ENCODE assay signal across 1 cellular context in the genomic region with DNA sequence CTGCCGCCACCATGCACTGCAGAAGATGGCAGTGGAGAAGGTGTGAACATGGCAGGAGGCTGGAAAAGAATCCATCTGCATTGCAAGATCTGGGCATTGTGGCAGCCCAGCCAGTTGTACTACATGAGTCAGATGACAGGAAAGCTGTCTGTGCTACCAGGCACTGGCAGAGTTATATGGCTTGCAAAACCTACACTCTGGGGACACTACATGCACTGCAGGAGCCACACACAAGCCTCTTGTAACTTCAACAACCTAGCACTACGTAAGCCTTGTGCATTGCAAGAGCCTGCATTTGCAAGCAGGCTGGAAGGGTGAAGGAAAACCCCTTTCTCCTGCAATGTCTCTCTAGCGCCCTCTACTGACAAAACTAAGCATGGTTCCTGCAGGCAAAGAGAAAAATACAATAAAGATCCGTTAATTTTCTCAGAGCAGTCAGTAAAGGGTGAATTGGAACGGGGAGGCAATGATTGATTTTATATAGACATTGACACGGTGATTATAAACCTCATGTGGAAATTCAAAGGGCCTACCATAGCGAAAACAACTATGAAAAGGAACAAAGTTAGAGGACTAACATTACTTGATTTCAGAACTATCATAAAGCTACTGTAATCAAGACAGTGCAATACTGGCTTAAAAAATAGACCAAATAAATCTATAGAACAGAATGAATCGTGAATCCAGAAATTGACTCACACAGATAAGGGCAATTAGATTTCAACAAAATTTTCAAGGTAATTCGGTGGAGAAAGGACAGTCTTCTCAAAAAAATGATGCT.
TF ChIP-seq lines count a peak whose summit lies in the region.

No MANE protein-coding gene starts in this region.

TF ChIP-seq in GM23338, 12 proteins besides CTCF, POLR2A, EP300 and RAD21 (continued from another document):
- TF ChIP-seq, protein P1, sequence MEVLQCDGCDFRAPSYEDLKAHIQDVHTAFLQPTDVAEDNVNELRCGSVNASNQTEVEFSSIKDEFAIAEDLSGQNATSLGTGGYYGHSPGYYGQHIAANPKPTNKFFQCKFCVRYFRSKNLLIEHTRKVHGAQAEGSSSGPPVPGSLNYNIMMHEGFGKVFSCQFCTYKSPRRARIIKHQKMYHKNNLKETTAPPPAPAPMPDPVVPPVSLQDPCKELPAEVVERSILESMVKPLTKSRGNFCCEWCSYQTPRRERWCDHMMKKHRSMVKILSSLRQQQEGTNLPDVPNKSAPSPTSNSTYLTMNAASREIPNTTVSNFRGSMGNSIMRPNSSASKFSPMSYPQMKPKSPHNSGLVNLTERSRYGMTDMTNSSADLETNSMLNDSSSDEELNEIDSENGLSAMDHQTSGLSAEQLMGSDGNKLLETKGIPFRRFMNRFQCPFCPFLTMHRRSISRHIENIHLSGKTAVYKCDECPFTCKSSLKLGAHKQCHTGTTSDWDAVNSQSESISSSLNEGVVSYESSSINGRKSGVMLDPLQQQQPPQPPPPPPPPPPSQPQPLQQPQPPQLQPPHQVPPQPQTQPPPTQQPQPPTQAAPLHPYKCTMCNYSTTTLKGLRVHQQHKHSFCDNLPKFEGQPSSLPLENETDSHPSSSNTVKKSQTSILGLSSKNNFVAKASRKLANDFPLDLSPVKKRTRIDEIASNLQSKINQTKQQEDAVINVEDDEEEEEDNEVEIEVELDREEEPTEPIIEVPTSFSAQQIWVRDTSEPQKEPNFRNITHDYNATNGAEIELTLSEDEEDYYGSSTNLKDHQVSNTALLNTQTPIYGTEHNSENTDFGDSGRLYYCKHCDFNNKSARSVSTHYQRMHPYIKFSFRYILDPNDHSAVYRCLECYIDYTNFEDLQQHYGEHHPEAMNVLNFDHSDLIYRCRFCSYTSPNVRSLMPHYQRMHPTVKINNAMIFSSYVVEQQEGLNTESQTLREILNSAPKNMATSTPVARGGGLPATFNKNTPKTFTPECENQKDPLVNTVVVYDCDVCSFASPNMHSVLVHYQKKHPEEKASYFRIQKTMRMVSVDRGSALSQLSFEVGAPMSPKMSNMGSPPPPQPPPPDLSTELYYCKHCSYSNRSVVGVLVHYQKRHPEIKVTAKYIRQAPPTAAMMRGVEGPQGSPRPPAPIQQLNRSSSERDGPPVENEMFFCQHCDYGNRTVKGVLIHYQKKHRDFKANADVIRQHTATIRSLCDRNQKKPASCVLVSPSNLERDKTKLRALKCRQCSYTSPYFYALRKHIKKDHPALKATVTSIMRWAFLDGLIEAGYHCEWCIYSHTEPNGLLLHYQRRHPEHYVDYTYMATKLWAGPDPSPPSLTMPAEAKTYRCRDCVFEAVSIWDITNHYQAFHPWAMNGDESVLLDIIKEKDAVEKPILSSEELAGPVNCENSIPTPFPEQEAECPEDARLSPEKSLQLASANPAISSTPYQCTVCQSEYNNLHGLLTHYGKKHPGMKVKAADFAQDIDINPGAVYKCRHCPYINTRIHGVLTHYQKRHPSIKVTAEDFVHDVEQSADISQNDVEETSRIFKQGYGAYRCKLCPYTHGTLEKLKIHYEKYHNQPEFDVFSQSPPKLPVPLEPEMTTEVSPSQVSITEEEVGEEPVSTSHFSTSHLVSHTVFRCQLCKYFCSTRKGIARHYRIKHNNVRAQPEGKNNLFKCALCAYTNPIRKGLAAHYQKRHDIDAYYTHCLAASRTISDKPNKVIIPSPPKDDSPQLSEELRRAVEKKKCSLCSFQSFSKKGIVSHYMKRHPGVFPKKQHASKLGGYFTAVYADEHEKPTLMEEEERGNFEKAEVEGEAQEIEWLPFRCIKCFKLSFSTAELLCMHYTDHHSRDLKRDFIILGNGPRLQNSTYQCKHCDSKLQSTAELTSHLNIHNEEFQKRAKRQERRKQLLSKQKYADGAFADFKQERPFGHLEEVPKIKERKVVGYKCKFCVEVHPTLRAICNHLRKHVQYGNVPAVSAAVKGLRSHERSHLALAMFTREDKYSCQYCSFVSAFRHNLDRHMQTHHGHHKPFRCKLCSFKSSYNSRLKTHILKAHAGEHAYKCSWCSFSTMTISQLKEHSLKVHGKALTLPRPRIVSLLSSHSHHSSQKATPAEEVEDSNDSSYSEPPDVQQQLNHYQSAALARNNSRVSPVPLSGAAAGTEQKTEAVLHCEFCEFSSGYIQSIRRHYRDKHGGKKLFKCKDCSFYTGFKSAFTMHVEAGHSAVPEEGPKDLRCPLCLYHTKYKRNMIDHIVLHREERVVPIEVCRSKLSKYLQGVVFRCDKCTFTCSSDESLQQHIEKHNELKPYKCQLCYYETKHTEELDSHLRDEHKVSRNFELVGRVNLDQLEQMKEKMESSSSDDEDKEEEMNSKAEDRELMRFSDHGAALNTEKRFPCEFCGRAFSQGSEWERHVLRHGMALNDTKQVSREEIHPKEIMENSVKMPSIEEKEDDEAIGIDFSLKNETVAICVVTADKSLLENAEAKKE (CRISPR knock-in tag; IDR thresholded peaks at IDR 0.05): 0 out of 2 replicates have a peak, but pooled peaks have one; percentile 11
